ENCODE assay signal across 8 cellular contexts in the genomic region with DNA sequence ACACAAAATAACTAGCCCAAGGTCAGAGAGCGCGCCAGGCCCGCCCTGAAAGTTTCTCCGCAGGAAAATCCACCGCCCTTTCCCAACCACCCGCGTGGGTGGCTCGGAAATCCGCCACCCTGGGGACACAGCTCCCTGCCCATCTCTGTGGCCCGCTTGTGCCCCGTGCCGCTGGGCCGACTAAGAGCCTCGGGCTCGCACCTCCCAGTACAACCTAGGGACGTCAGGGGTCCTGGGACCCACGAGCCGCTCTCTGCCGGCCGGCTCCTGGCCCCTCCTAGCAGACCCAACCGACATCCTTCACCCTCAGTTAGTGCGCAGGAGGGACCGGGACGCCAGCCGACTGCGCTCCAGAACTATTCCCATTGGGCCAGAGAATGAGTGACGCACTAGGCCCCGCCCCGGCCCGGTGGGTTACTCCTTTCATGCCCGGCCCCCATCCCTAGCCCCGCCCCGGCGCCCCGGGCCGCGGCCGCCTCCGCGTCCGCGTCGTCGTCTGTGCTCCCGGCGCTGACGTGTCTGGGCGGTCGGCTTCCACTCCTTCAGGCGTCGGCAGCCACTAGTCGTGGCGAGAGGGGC. TPM values are rescaled to one million over a fixed set of nuclear protein-coding genes. Genes with fewer than 3 reads are reported as not detected.
DNase-seq lines count a peak whose midpoint lies in the region; ATAC-seq and TF ChIP-seq lines count a peak whose summit lies in the region.

No MANE protein-coding gene starts in this region.

- ATAC-seq in HG02610 (IDR thresholded peaks at IDR 0.05; ENCODE audit: unreplicated experiment): peak; percentile 96
- peak; percentile 93 to 97 for ATAC-seq in activated naive CD4-positive, alpha-beta T cell treated with anti-CD3 and anti-CD28 coated beads, Interleukin-2, amount 50 U/mL, for 72 hours
- peak; percentile 97 for ATAC-seq in thoracic aorta (ENCODE audit: insufficient number of reproducible peaks, low FRiP score, low read depth)

- H3K9me3 ChIP-seq in SK-N-SH: no peaks in the 10 kb centered on the region
- H3K9me3 ChIP-seq in osteoblast (ENCODE audit: low read depth, low read length): no peaks in the 10 kb centered on the region
- no peaks in the 10 kb centered on the region for H3K9me3 ChIP-seq in thoracic aorta

- H3K4me1 Mint-ChIP-seq in glutamatergic neuron (ENCODE audit: low read depth, unreplicated experiment): peaks cover 14% of the 10 kb centered on the region

- H3K4me2 ChIP-seq in SK-N-SH (peak overlapping the region; percentile 96), osteoblast (ENCODE audit: insufficient read depth, low read length) (peak overlapping the region; percentile 77)

- H3K27ac ChIP-seq in SK-N-SH (ENCODE audit: low read depth in 2 of 2, low read length in 1 of 2) (peak overlapping the region; percentile 76 to 90), osteoblast (ENCODE audit: low read depth, low read length) (peak overlapping the region; percentile 93), thoracic aorta (peak overlapping the region; percentile 92 to 96)

- H3K27me3 ChIP-seq in SK-N-SH (ENCODE audit: insufficient read depth) (no peaks in the 10 kb centered on the region), osteoblast (ENCODE audit: insufficient read depth, low read length) (no peaks in the 10 kb centered on the region), thoracic aorta (replicated peaks; ENCODE audit: insufficient read depth) (no peaks in the 10 kb centered on the region)

- H3K9me3 Mint-ChIP-seq in activated naive CD4-positive, alpha-beta T cell treated with anti-CD3 and anti-CD28 coated beads, Interleukin-2, amount 50 U/mL, for 72 hours: no peaks in the 10 kb centered on the region
- H3K9me3 Mint-ChIP-seq in glutamatergic neuron (ENCODE audit: unreplicated experiment): peaks cover 3% of the 10 kb centered on the region

- 1% methylated on average over 18 of the region's 53 CpGs for WGBS in SK-N-SH (ENCODE audit: low lambda C conversion rate)

- H4K20me1 ChIP-seq in SK-N-SH (ENCODE audit: insufficient read depth) (peaks cover 20% of the 10 kb centered on the region), osteoblast (ENCODE audit: insufficient read depth, low read length) (peaks cover 32% of the 10 kb centered on the region)

- CTCF ChIA-PET in GM10248 (lab: Yijun Ruan, JAX) (interaction anchor here (1.7 kb wide), 1 partner anchor 52 kb away, joined by 4 read pairs; no protein-coding TSS in a partner anchor), SK-N-SH (lab: Yijun Ruan, JAX) (no interaction called here)

- TF ChIP-seq CTCF in GM10248 (IDR thresholded peaks at IDR 0.05; ENCODE audit: control extremely low read depth, extremely low read depth, low read depth, missing control alignments): no peak
- TF ChIP-seq CTCF in SK-N-SH (IDR thresholded peaks at IDR 0.05): no peak
- TF ChIP-seq CTCF in glutamatergic neuron (IDR thresholded peaks at IDR 0.05; ENCODE audit: partially characterized antibody, unreplicated experiment): no peak
- TF ChIP-seq CTCF in osteoblast (IDR thresholded peaks at IDR 0.05; ENCODE audit: extremely low read depth, low read depth, low read length): no peak
- no peak for TF ChIP-seq CTCF in thoracic aorta (IDR thresholded peaks at IDR 0.05)

- H3K36me3 Mint-ChIP-seq in activated naive CD4-positive, alpha-beta T cell treated with anti-CD3 and anti-CD28 coated beads, Interleukin-2, amount 50 U/mL, for 72 hours: peaks cover 0 to 9% of the 10 kb centered on the region in 2 donors
- no peaks in the 10 kb centered on the region for H3K36me3 Mint-ChIP-seq in glutamatergic neuron (ENCODE audit: unreplicated experiment)

- H3K4me1 ChIP-seq in SK-N-SH (ENCODE audit: control insufficient read depth in 1 of 2, insufficient read depth in 2 of 2, low read depth in 1 of 2, low read length in 1 of 2): peaks cover 6 to 9% of the 10 kb centered on the region in 2 experiments; a peak in 3 of 4 replicates
- peaks cover 37% of the 10 kb centered on the region for H3K4me1 ChIP-seq in osteoblast (ENCODE audit: insufficient read depth, low read length)
- H3K4me1 ChIP-seq in thoracic aorta (ENCODE audit: control insufficient read depth in 1 of 2, low read depth in 2 of 2): peaks cover 13 to 27% of the 10 kb centered on the region in 2 donors

- DNase-seq in GM10248 (ENCODE audit: extremely low spot score) (peak; percentile 97), NCI-H1092 (lab: John Stamatoyannopoulos, UW) (peak; percentile 97), SK-N-SH (peak; percentile 97), glutamatergic neuron (peak; percentile 98), osteoblast (ENCODE audit: insufficient read length, low spot score, missing footprints) (peak; percentile 98), thoracic aorta (ENCODE audit: low spot score) (peak; percentile 92)
- DNase-seq in activated naive CD4-positive, alpha-beta T cell treated with anti-CD3 and anti-CD28 coated beads, Interleukin-2, amount 50 U/mL, for 72 hours (ENCODE audit: low spot score in 2 of 2): peak; percentile 97

- H3K27me3 Mint-ChIP-seq in glutamatergic neuron (ENCODE audit: unreplicated experiment): peaks cover 5% of the 10 kb centered on the region

- TF ChIP-seq RAD21 in SK-N-SH (IDR thresholded peaks at IDR 0.05; ENCODE audit: low read length): no peak

- H3K27ac Mint-ChIP-seq in activated naive CD4-positive, alpha-beta T cell treated with anti-CD3 and anti-CD28 coated beads, Interleukin-2, amount 50 U/mL, for 72 hours: peak overlapping the region; percentile 84 to 91
- peak overlapping the region; percentile 68 for H3K27ac Mint-ChIP-seq in glutamatergic neuron (ENCODE audit: unreplicated experiment)

- peak overlapping the region; percentile 90 for H3K4me3 Mint-ChIP-seq in glutamatergic neuron (ENCODE audit: unreplicated experiment)

- H3K36me3 ChIP-seq in SK-N-SH (replicated peaks in 1 of 2; ENCODE audit: control insufficient read depth in 1 of 2, insufficient read depth in 2 of 2, low read length in 1 of 2) (peaks cover 2 to 7% of the 10 kb centered on the region in 2 experiments), osteoblast (ENCODE audit: insufficient read depth, low read length) (peaks cover 8% of the 10 kb centered on the region), thoracic aorta (no peaks in the 10 kb centered on the region)

- TF ChIP-seq EP300 in SK-N-SH (IDR thresholded peaks at IDR 0.05; ENCODE audit: borderline replicate concordance in 1 of 2, low read depth in 1 of 2, low read length in 1 of 2): no peak

- peak overlapping the region; percentile 96 for H3K9ac ChIP-seq in SK-N-SH

- H3F3A ChIP-seq in SK-N-SH (replicated peaks; ENCODE audit: insufficient read depth): no peaks in the 10 kb centered on the region

- H2AFZ ChIP-seq in SK-N-SH (ENCODE audit: low read depth) (peak overlapping the region; percentile 91), osteoblast (ENCODE audit: low read length) (peak overlapping the region; percentile 90)

- H3K79me2 ChIP-seq in SK-N-SH (ENCODE audit: insufficient read depth): peaks cover 46% of the 10 kb centered on the region
- H3K79me2 ChIP-seq in osteoblast (ENCODE audit: insufficient read depth, low read length): peaks cover 46% of the 10 kb centered on the region

- H3K9me2 ChIP-seq in SK-N-SH: no peaks in the 10 kb centered on the region

- H3K4me3 ChIP-seq in SK-N-SH (ENCODE audit: low read depth in 2 of 2, low read length in 1 of 2) (peak overlapping the region; percentile 79 to 94), osteoblast (ENCODE audit: insufficient read depth, low read length) (peak overlapping the region; percentile 91), thoracic aorta (peak overlapping the region; percentile 80)

- POLR2A ChIA-PET in GM10248 (lab: Yijun Ruan, JAX) (interaction anchor here (0.7 kb wide), 1 partner anchor 27 kb away, joined by 3 read pairs; no protein-coding TSS in a partner anchor), SK-N-SH (lab: Yijun Ruan, JAX) (no interaction called here)

TF ChIP-seq in SK-N-SH, 30 proteins besides CTCF, POLR2A, EP300 and RAD21 (continues in another document):
- TF ChIP-seq ZBTB33 (IDR thresholded peaks at IDR 0.05; ENCODE audit: borderline replicate concordance, low read depth) (no peak), CHD2 (IDR thresholded peaks at IDR 0.05; ENCODE audit: low read length, partially characterized antibody) (no peak), YY1 (IDR thresholded peaks at IDR 0.05; ENCODE audit: low read depth) (peak; percentile 32; the same call in 1 of the 2 replicates), POLR2AphosphoS5 (IDR thresholded peaks at IDR 0.05; ENCODE audit: low read depth, low read length) (peak; percentile 84), RCOR1 (IDR thresholded peaks at IDR 0.05; ENCODE audit: low read length) (no peak), TAF1 (IDR thresholded peaks at IDR 0.05; ENCODE audit: borderline replicate concordance, low read depth, low read length) (peak; percentile 75), GABPA (IDR thresholded peaks at IDR 0.05; ENCODE audit: low read depth) (0 out of 2 replicates have a peak, but pooled peaks have one; percentile 24)

RNA-seq across cellular contexts. Expression of gene UAP1, which starts 0.4 kb away (rescaled TPM):
- polyA plus RNA-seq in SK-N-SH (2012; rRNA removed): 32.3 and 44.1 TPM in 2 replicates
- 49.8 and 58.0 TPM in 2 replicates for polyA plus RNA-seq in SK-N-SH (2012; cell fraction: cytosol; rRNA removed)
- polyA plus RNA-seq in SK-N-SH (2012; cell fraction: nucleus; rRNA removed): 18.0 and 38.7 TPM in 2 replicates
- 10 to 100 TPM; 18.6 to 34.0 TPM for total RNA-seq in activated naive CD4-positive, alpha-beta T cell treated with anti-CD3 and anti-CD28 coated beads, Interleukin-2, amount 50 U/mL, for 72 hours
- total RNA-seq in glutamatergic neuron (ENCODE audit: unreplicated experiment) (34.1 TPM), osteoblast (113 and 141 TPM in 2 replicates), thoracic aorta (100 to 1,000 TPM in 1 of 2 donors, 10 to 100 TPM in 1; 70.4 to 284 TPM)

Comparison
In these comparisons a context has a peak if more than half of its experiments do, and no peak if none do; other contexts are left out.
1. Peak in every context shown above with its lines: DNase-seq, ATAC-seq, H3K4me3 ChIP-seq and H3K27ac ChIP-seq.